ENCODE assay signal across 1 cellular context in genomic region chr6:6091608-6092002, GRCh38.
TF ChIP-seq lines count a peak whose summit lies in the region.

No MANE protein-coding gene starts in this region.

TF ChIP-seq in GM12878, 131 proteins besides CTCF, POLR2A, EP300 and RAD21 (continued from another document):
- peak; percentile 56 for TF ChIP-seq IKZF1 (conservative IDR thresholded peaks at IDR 0.05)
- TF ChIP-seq SMAD1 (IDR thresholded peaks at IDR 0.05; ENCODE audit: low read depth, partially characterized antibody): no peak
